In genomic region chr9:19631181-19631580, GRCh38 we compare ENCODE assay signal across 18 cellular contexts.
"Had no signal": no experiment of that assay in that cellular context is flagged by ENCODE, and none has a peak within 500 bp of the region (broad histone marks: within the 10 kb centered on the region; RNA-seq: fewer than 3 reads in every experiment).

No MANE protein-coding gene starts in this region.

- DNase-seq: activated CD4-positive, alpha-beta T cell treated with anti-CD3 and anti-CD28 coated beads for 4 hours; activated CD8-positive, alpha-beta memory T cell treated with anti-CD3 and anti-CD28 coated beads, Interleukin-2, amount 50 U/mL, for 4 hours; activated CD8-positive, alpha-beta T cell treated with anti-CD3 and anti-CD28 coated beads, Interleukin-2, amount 10 ng/mL, durations not matched to agents 7 days and 5 days; activated effector memory CD4-positive, alpha-beta T cell treated with anti-CD3 and anti-CD28 coated beads, Interleukin-2, amount 50 U/mL, for 16 hours; activated T-cell treated with anti-CD3 and anti-CD28 coated beads, Interleukin-2, amount 50 U/mL, for 48 hours; adrenal gland; hippocampal formation; left ventricle myocardium inferior; mucosa of descending colon; naive thymus-derived CD4-positive, alpha-beta T cell; ovary; upper lobe of left lung had no signal

- H3K27ac Mint-ChIP-seq: activated CD8-positive, alpha-beta T cell treated with anti-CD3 and anti-CD28 coated beads, Interleukin-2, amount 10 ng/mL, durations not matched to agents 7 days and 5 days; activated naive CD4-positive, alpha-beta T cell treated with anti-CD3 and anti-CD28 coated beads, Interleukin-2, amount 50 U/mL, for 24 hours; naive thymus-derived CD4-positive, alpha-beta T cell; stimulated activated naive CD8-positive, alpha-beta T cell treated with anti-CD3 and anti-CD28 coated beads, Interleukin-15, Interleukin-2, amounts not matched to agents 100 ng/mL and 50 ng/mL, for 24 hours; WTC11 had no signal

- H3K27me3 Mint-ChIP-seq: stimulated activated naive CD8-positive, alpha-beta T cell treated with anti-CD3 and anti-CD28 coated beads, Interleukin-15, Interleukin-2, amounts not matched to agents 100 ng/mL and 50 ng/mL, for 24 hours had no signal

- H3K27ac ChIP-seq: adrenal gland, cardiac muscle cell, left ventricle myocardium inferior, ovary, upper lobe of left lung had no signal

- H3K4me3 ChIP-seq: adrenal gland, cardiac muscle cell, left ventricle myocardium inferior, mucosa of descending colon, ovary, upper lobe of left lung had no signal

- H3K4me3 Mint-ChIP-seq: activated CD8-positive, alpha-beta T cell treated with anti-CD3 and anti-CD28 coated beads, Interleukin-2, amount 10 ng/mL, durations not matched to agents 7 days and 5 days; activated naive CD4-positive, alpha-beta T cell treated with anti-CD3 and anti-CD28 coated beads, Interleukin-2, amount 50 U/mL, for 24 hours; naive thymus-derived CD4-positive, alpha-beta T cell; stimulated activated naive CD8-positive, alpha-beta T cell treated with anti-CD3 and anti-CD28 coated beads, Interleukin-15, Interleukin-2, amounts not matched to agents 100 ng/mL and 50 ng/mL, for 24 hours; WTC11 had no signal

- H3K4me1 Mint-ChIP-seq: activated naive CD4-positive, alpha-beta T cell treated with anti-CD3 and anti-CD28 coated beads, Interleukin-2, amount 50 U/mL, for 24 hours; naive thymus-derived CD4-positive, alpha-beta T cell had no signal

- H3K9me3 Mint-ChIP-seq: activated naive CD4-positive, alpha-beta T cell treated with anti-CD3 and anti-CD28 coated beads, Interleukin-2, amount 50 U/mL, for 24 hours; stimulated activated naive CD8-positive, alpha-beta T cell treated with anti-CD3 and anti-CD28 coated beads, Interleukin-15, Interleukin-2, amounts not matched to agents 100 ng/mL and 50 ng/mL, for 24 hours; WTC11 had no signal

- H3K27me3 ChIP-seq: adrenal gland, cardiac muscle cell, ovary, upper lobe of left lung had no signal

- H3K4me1 ChIP-seq: adrenal gland, left ventricle myocardium inferior, upper lobe of left lung had no signal

- H3K36me3 ChIP-seq: adrenal gland, cardiac muscle cell, left ventricle myocardium inferior, ovary, upper lobe of left lung had no signal

- ATAC-seq: activated CD8-positive, alpha-beta T cell treated with anti-CD3 and anti-CD28 coated beads, Interleukin-2, amount 10 ng/mL, durations not matched to agents 7 days and 5 days; esophagus mucosa; mucosa of descending colon; naive thymus-derived CD4-positive, alpha-beta T cell; sciatic nerve; WTC11 had no signal

- H3K36me3 Mint-ChIP-seq: activated naive CD4-positive, alpha-beta T cell treated with anti-CD3 and anti-CD28 coated beads, Interleukin-2, amount 50 U/mL, for 24 hours; naive thymus-derived CD4-positive, alpha-beta T cell; WTC11 had no signal
